Comparison of ENCODE assay signal across 25 cellular contexts in genomic region chr1:36710901-36711300, GRCh38.
"Had no signal": no experiment of that assay in that cellular context is flagged by ENCODE, and none has a peak within 500 bp of the region (broad histone marks: within the 10 kb centered on the region; RNA-seq: fewer than 3 reads in every experiment).

No MANE protein-coding gene starts in this region.

- DNase-seq: effector memory CD8-positive, alpha-beta T cell; esophagus squamous epithelium; foreskin fibroblast; immature natural killer cell; left cardiac atrium; left ventricle myocardium inferior; lower lobe of right lung; midbrain; naive B cell; stimulated activated CD4-positive, alpha-beta T cell treated with anti-CD3 and anti-CD28 coated beads, Interleukin-2, amount 100 ng/mL, for 24 hours; stimulated activated CD4-positive, alpha-beta T cell treated with anti-CD3 and anti-CD28 coated beads, Interleukin-4, amount 100 ng/mL, for 4 hours; stimulated activated naive B cell treated with anti-CD40 and anti-IgM and Interleukin-4, amounts not matched to agents 10 μg/mL and 1 μg/mL and 100 μg/mL, for 72 hours; stimulated activated naive CD8-positive, alpha-beta T cell treated with anti-CD3 and anti-CD28 coated beads, Interleukin-15, amount 100 ng/mL, for 72 hours; testis; upper lobe of right lung had no signal

- H3K27me3 ChIP-seq: right atrium auricular region, testis, vagina had no signal

- H3K4me1 Mint-ChIP-seq: immature natural killer cell; memory B cell; naive B cell; nephron; stimulated activated naive B cell treated with anti-CD40 and anti-IgM and Interleukin-4, amounts not matched to agents 10 μg/mL and 1 μg/mL and 100 μg/mL, for 72 hours; stimulated activated naive CD8-positive, alpha-beta T cell treated with anti-CD3 and anti-CD28 coated beads, Interleukin-15, amount 100 ng/mL, for 72 hours had no signal

- H3K36me3 Mint-ChIP-seq: immature natural killer cell; naive B cell; stimulated activated naive B cell treated with anti-CD40 and anti-IgM and Interleukin-4, amounts not matched to agents 10 μg/mL and 1 μg/mL and 100 μg/mL, for 72 hours had no signal

- H3K4me1 ChIP-seq: esophagus squamous epithelium, left ventricle myocardium inferior, lower lobe of right lung, right atrium auricular region, sigmoid colon, testis, upper lobe of right lung, vagina had no signal

- H3K36me3 ChIP-seq: esophagus squamous epithelium, left ventricle myocardium inferior, lower lobe of right lung, neutrophil, right atrium auricular region, sigmoid colon, tibial nerve, upper lobe of right lung, vagina had no signal

- FAIRE-seq: keratinocyte had no signal

- ATAC-seq: effector memory CD8-positive, alpha-beta T cell; left cardiac atrium; lower lobe of right lung; stimulated activated naive B cell treated with anti-CD40 and anti-IgM and Interleukin-4, amounts not matched to agents 10 μg/mL and 1 μg/mL and 100 μg/mL, for 72 hours; stimulated activated naive CD8-positive, alpha-beta T cell treated with anti-CD3 and anti-CD28 coated beads, Interleukin-15, amount 100 ng/mL, for 72 hours; upper lobe of right lung had no signal

- H3K9me3 Mint-ChIP-seq: dendritic cell treated with granulocyte-macrophage colony-stimulating factor and Interleukin-4, amounts not matched to agents 40 ng/mL and 50 ng/mL, for 4 days; effector memory CD8-positive, alpha-beta T cell; memory B cell; stimulated activated naive B cell treated with anti-CD40 and anti-IgM and Interleukin-4, amounts not matched to agents 10 μg/mL and 1 μg/mL and 100 μg/mL, for 72 hours; stimulated activated naive CD8-positive, alpha-beta T cell treated with anti-CD3 and anti-CD28 coated beads, Interleukin-15, amount 100 ng/mL, for 72 hours had no signal

- H3K9me3 ChIP-seq: esophagus squamous epithelium, left ventricle myocardium inferior, lower lobe of right lung, neutrophil, right atrium auricular region, sigmoid colon, testis, tibial nerve, upper lobe of right lung, vagina had no signal

- H3K27ac Mint-ChIP-seq: dendritic cell treated with granulocyte-macrophage colony-stimulating factor and Interleukin-4, amounts not matched to agents 40 ng/mL and 50 ng/mL, for 4 days; effector memory CD8-positive, alpha-beta T cell; immature natural killer cell; memory B cell; naive B cell; nephron; stimulated activated naive B cell treated with anti-CD40 and anti-IgM and Interleukin-4, amounts not matched to agents 10 μg/mL and 1 μg/mL and 100 μg/mL, for 72 hours; stimulated activated naive CD8-positive, alpha-beta T cell treated with anti-CD3 and anti-CD28 coated beads, Interleukin-15, amount 100 ng/mL, for 72 hours had no signal

- H3K27ac ChIP-seq: esophagus squamous epithelium, left ventricle myocardium inferior, lower lobe of right lung, neutrophil, right atrium auricular region, sigmoid colon, skin epidermis, testis, tibial nerve, upper lobe of right lung, vagina had no signal

- H3K4me3 ChIP-seq: esophagus squamous epithelium, left ventricle myocardium inferior, lower lobe of right lung, right atrium auricular region, sigmoid colon, skin epidermis, testis, tibial nerve, upper lobe of right lung, vagina had no signal

- H3K4me3 Mint-ChIP-seq: dendritic cell treated with granulocyte-macrophage colony-stimulating factor and Interleukin-4, amounts not matched to agents 40 ng/mL and 50 ng/mL, for 4 days; effector memory CD8-positive, alpha-beta T cell; immature natural killer cell; memory B cell; naive B cell; nephron; stimulated activated naive B cell treated with anti-CD40 and anti-IgM and Interleukin-4, amounts not matched to agents 10 μg/mL and 1 μg/mL and 100 μg/mL, for 72 hours; stimulated activated naive CD8-positive, alpha-beta T cell treated with anti-CD3 and anti-CD28 coated beads, Interleukin-15, amount 100 ng/mL, for 72 hours had no signal
